In the genomic region with DNA sequence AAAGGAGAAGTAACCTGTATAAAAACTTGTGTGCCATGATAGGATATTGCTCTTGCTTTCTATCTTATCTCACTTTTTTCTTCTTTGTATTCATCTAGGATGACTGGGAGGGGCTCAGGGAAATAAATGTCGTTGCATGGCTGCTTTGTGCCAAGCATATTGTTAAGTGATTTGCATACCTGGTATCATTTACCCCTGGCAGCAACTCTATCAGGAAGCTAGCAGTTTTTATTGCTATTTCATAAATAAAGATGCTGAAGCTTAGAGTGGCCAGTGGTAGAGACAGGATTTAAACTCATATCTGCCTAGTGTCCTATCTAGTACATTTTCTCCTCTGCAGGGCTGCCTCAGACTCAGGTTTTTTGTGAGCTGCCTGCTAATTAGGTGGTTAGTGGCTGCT, we compare ENCODE assay signal across 20 cellular contexts.
DNase-seq lines count a peak whose midpoint lies in the region; ATAC-seq and TF ChIP-seq lines count a peak whose summit lies in the region.
"Had no signal": no experiment of that assay in that cellular context is flagged by ENCODE, and none has a peak within 500 bp of the region (broad histone marks: within the 10 kb centered on the region; RNA-seq: fewer than 3 reads in every experiment).

No MANE protein-coding gene starts in this region.

- no peak overlapping the region for H3K9ac ChIP-seq in MM.1S (ENCODE audit: low read length)
- no peak overlapping the region for H3K9ac ChIP-seq in OCI-LY3 (ENCODE audit: low read length)
- no peak overlapping the region for H3K9ac ChIP-seq in PC-3 (ENCODE audit: low read length)

- H3K36me3 ChIP-seq in MM.1S (replicated peaks; ENCODE audit: insufficient read depth, low read length) (no peaks in the 10 kb centered on the region), OCI-LY3 (replicated peaks; ENCODE audit: low read depth, low read length) (no peaks in the 10 kb centered on the region), PC-3 (ENCODE audit: low read depth, low read length) (no peaks in the 10 kb centered on the region)
- H3K36me3 ChIP-seq: BE2C, SJCRH30 had no signal

- DNase-seq in DMS 273 (lab: John Stamatoyannopoulos, UW; ENCODE audit: unreplicated experiment) (peak; percentile 24), DMS 273 treated with DMSO at 0.1 percent for 48 hours (lab: John Stamatoyannopoulos, UW) (no peak), MM.1S (peak; percentile 22), islet precursor cell (no peak), PC-3 (no peak)
- DNase-seq: BE2C; Calu3; CD4-positive, alpha-beta memory T cell; DMS79; HCEC 1CT; KBM-7; NCI-H1436 treated with DMSO at 0.1 percent for 48 hours; NCI-H2081 treated with DMSO at 0.1 percent for 48 hours; NCI-H510A; RPMI8226; SJCRH30 had no signal

- TF ChIP-seq CTCF in MM.1S (IDR thresholded peaks at IDR 0.05; ENCODE audit: low read length) (no peak), OCI-LY3 (IDR thresholded peaks at IDR 0.05; ENCODE audit: low read depth, low read length) (no peak), nephron (IDR thresholded peaks at IDR 0.05; ENCODE audit: unreplicated experiment in 3 of 3) (no peak), PC-3 (conservative IDR thresholded peaks at IDR 0.05; ENCODE audit: low read depth, low read length) (no peak)

- H3K4me1 ChIP-seq in MM.1S (ENCODE audit: low read length) (peaks cover 9% of the 10 kb centered on the region), OCI-LY3 (ENCODE audit: low read length) (peaks cover 15% of the 10 kb centered on the region), PC-3 (ENCODE audit: insufficient read depth, low read length) (no peaks in the 10 kb centered on the region)
- H3K4me1 ChIP-seq: SJCRH30 had no signal

- H3K4me3 Mint-ChIP-seq in nephron, result no peak overlapping the region
- H3K4me3 Mint-ChIP-seq: CD4-positive, alpha-beta memory T cell had no signal

- POLR2A ChIA-PET in PC-3 (lab: Charles Lee; ENCODE audit: unreplicated experiment), result no interaction called here

- H3K36me3 Mint-ChIP-seq in nephron (ENCODE audit: low read depth), result no peaks in the 10 kb centered on the region
- H3K36me3 Mint-ChIP-seq: CD4-positive, alpha-beta memory T cell had no signal

- H3K9me3 Mint-ChIP-seq in nephron, result no peaks in the 10 kb centered on the region

- peaks cover 23% of the 10 kb centered on the region for H3K4me1 Mint-ChIP-seq in nephron
- H3K4me1 Mint-ChIP-seq: CD4-positive, alpha-beta memory T cell had no signal

- H4K20me1 ChIP-seq in MM.1S (ENCODE audit: insufficient read depth, low read length) (no peaks in the 10 kb centered on the region), OCI-LY3 (ENCODE audit: insufficient read depth, low read length) (no peaks in the 10 kb centered on the region), PC-3 (ENCODE audit: low read length) (no peaks in the 10 kb centered on the region)

- H3K9me2 ChIP-seq in MM.1S (replicated peaks; ENCODE audit: insufficient read depth, low read length) (no peaks in the 10 kb centered on the region), PC-3 (replicated peaks; ENCODE audit: low read length) (no peaks in the 10 kb centered on the region)

- H2AFZ ChIP-seq in MM.1S (ENCODE audit: low read length) (no peak overlapping the region), OCI-LY3 (ENCODE audit: low read depth, low read length) (no peak overlapping the region), PC-3 (ENCODE audit: low read length) (no peak overlapping the region)

- ATAC-seq in HG03460 (IDR thresholded peaks at IDR 0.05; ENCODE audit: unreplicated experiment) (no peak), PC-3 (no peak)

- peaks cover 10% of the 10 kb centered on the region for H3K79me2 ChIP-seq in MM.1S (ENCODE audit: low read length)
- H3K79me2 ChIP-seq in OCI-LY3 (ENCODE audit: low read length), result no peaks in the 10 kb centered on the region
- H3K79me2 ChIP-seq in PC-3 (ENCODE audit: low read length), result no peaks in the 10 kb centered on the region

- H3K27me3 Mint-ChIP-seq in nephron (ENCODE audit: low read depth), result no peaks in the 10 kb centered on the region

- peak overlapping the region in 2 of 3 experiments; percentile 6 to 20 for H3K27ac Mint-ChIP-seq in nephron
- H3K27ac Mint-ChIP-seq: CD4-positive, alpha-beta memory T cell had no signal

- no peaks in the 10 kb centered on the region for H3K9me3 ChIP-seq in MM.1S (replicated peaks; ENCODE audit: insufficient read depth, low read length)
- H3K9me3 ChIP-seq in OCI-LY3 (ENCODE audit: insufficient read depth, low read length), result no peaks in the 10 kb centered on the region
- H3K9me3 ChIP-seq in PC-3 (ENCODE audit: low read length), result peaks cover 5% of the 10 kb centered on the region; the same call in 1 of the 2 replicates
- H3K9me3 ChIP-seq: BE2C, SJCRH30 had no signal

- CTCF ChIA-PET in PC-3 (lab: Charles Lee), result no interaction called here

- no peak overlapping the region for H3K4me3 ChIP-seq in MM.1S (ENCODE audit: low read length)
- H3K4me3 ChIP-seq in OCI-LY3 (ENCODE audit: low read length), result no peak overlapping the region
- no peak overlapping the region for H3K4me3 ChIP-seq in PC-3 (ENCODE audit: low read length)
- H3K4me3 ChIP-seq: SJCRH30 had no signal

- H3F3A ChIP-seq in MM.1S (ENCODE audit: insufficient read depth, low read length), result no peaks in the 10 kb centered on the region
- H3F3A ChIP-seq in PC-3 (ENCODE audit: low read length, unreplicated experiment), result no peaks in the 10 kb centered on the region

- BruUV-seq in PC-3 (replicated peaks; lab: Mats Ljungman, UMichigan), result no TSS peak

- no peak overlapping the region for H3K4me2 ChIP-seq in MM.1S (ENCODE audit: low read depth, low read length)
- H3K4me2 ChIP-seq in OCI-LY3 (ENCODE audit: low read length), result peak overlapping the region; percentile 18; the same call in 1 of the 2 replicates
- no peak overlapping the region for H3K4me2 ChIP-seq in PC-3 (ENCODE audit: low read length)

- intact Hi-C loops in PC-3 (cut with micrococcal nuclease), result no loop called here

- H3K27ac ChIP-seq in MM.1S (ENCODE audit: low read length) (peak overlapping the region; percentile 3; the same call in 1 of the 2 replicates), OCI-LY3 (ENCODE audit: low read length) (no peak overlapping the region), PC-3 (ENCODE audit: low read length) (no peak overlapping the region)
- H3K27ac ChIP-seq: 22Rv1, SJCRH30 had no signal

- no peaks in the 10 kb centered on the region for H3K27me3 ChIP-seq in MM.1S (replicated peaks; ENCODE audit: insufficient read depth, low read length)
- no peaks in the 10 kb centered on the region for H3K27me3 ChIP-seq in OCI-LY3 (ENCODE audit: low read depth, low read length)
- no peaks in the 10 kb centered on the region for H3K27me3 ChIP-seq in PC-3 (ENCODE audit: low read length)
- H3K27me3 ChIP-seq: SJCRH30 had no signal

Comparison
In these comparisons a context has a peak if more than half of its experiments do, and no peak if none do; other contexts are left out.
1. DNase-seq: peak in DMS 273 (single experiment) and MM.1S (single experiment); none in DMS 273 treated with DMSO at 0.1 percent for 48 hours (single experiment), islet precursor cell (single experiment) and PC-3 (single experiment).